ENCODE assay signal across 1 cellular context in the genomic region with DNA sequence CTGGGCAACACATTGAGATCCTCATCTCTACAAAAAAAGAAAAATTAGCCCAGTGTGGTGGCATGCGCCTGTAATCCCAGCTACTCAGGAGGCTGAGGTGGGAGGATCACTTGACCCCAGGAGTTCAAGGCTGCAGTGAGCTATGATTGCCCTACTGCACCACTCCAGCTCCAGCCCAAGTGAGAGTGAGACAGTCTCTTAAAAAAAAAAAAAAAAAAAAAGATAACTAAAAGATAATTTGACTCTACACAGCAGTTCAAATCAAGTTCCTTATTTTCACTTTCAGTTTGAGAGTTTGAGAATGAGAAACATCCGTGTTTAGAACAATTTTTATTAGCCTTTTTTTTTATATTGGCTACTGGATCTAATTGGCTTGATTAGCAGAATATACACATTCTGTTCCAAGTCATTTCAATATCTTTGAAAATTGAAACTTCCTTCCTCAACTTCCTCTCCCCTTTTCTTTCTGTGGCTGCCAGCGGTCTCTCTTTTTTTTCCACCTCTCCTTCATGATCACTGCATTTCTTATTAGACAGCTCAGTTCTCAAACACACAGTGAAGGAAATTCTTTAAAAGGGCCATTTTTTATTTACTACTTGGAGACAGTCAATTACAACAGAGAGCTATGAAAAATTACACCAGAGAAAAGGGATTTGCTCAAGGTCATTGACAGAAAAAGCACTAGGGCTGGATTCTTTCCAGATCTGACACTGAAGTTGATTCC.
TF ChIP-seq lines count a peak whose summit lies in the region.

No MANE protein-coding gene starts in this region.

TF ChIP-seq in endothelial cell of umbilical vein, 7 proteins besides CTCF, POLR2A, EP300 and RAD21:
- TF ChIP-seq EZH2 (IDR thresholded peaks at IDR 0.05; ENCODE audit: borderline replicate concordance, low read depth, low read length, severe bottlenecking): no peak
- no peak for TF ChIP-seq GATA2 (IDR thresholded peaks at IDR 0.05; ENCODE audit: insufficient read depth, insufficient read length, low read depth, low read length)
- TF ChIP-seq FOS (IDR thresholded peaks at IDR 0.05; ENCODE audit: borderline replicate concordance, insufficient read depth, low read length): no peak
- no peak for TF ChIP-seq MYC (IDR thresholded peaks at IDR 0.05; ENCODE audit: low read depth, low read length)
- TF ChIP-seq POLR2AphosphoS5 (IDR thresholded peaks at IDR 0.05; ENCODE audit: insufficient read depth, low read depth, low read length): no peak
- TF ChIP-seq, protein P1, sequence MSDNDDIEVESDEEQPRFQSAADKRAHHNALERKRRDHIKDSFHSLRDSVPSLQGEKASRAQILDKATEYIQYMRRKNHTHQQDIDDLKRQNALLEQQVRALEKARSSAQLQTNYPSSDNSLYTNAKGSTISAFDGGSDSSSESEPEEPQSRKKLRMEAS (IDR thresholded peaks at IDR 0.05; ENCODE audit: insufficient read depth, insufficient read length): no peak
- TF ChIP-seq JUN (IDR thresholded peaks at IDR 0.05; ENCODE audit: borderline replicate concordance, insufficient read depth, insufficient read length, low read depth): no peak
